ENCODE assay signal across 14 cellular contexts in the genomic region with DNA sequence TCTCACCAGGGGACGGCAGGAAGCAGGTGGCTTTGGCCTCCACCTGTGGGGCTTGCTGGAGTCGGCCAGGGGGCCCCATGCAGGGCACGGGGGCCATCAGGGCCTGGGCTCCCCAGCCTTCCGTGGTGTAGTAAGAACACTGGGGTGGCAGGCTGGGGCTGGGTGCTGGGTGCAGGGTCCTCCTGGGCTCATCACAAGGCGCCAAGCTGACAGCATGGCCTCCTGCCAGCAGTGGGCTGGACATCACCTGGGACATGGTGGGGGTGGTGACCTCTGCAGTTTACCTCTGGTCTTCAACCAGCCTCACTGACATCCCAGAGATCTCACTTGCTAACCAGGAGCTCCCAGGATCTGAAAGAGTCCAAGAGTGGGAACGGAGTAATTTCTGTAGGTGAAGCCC. TPM values are rescaled to one million over a fixed set of nuclear protein-coding genes. Genes with fewer than 3 reads are reported as not detected.
"Had no signal": no experiment of that assay in that cellular context is flagged by ENCODE, and none has a peak within 500 bp of the region (broad histone marks: within the 10 kb centered on the region; RNA-seq: fewer than 3 reads in every experiment).

No MANE protein-coding gene starts in this region.

- H3K9me3 ChIP-seq: mucosa of descending colon, right atrium auricular region, spleen, stomach, uterus had no signal

- DNase-seq: activated CD4-positive, CD25-positive, alpha-beta regulatory T cell treated with anti-CD3 and anti-CD28 coated beads, Interleukin-2, amount 50 U/mL, for 72 hours; activated naive CD4-positive, alpha-beta T cell treated with Interleukin-2 at 50 U/mL for 16 hours; aorta; effector memory CD4-positive, alpha-beta T cell; mucosa of descending colon; naive thymus-derived CD4-positive, alpha-beta T cell; nucleus accumbens; spleen; stomach; T-helper 1 cell; uterus had no signal

- H3K27me3 ChIP-seq: right atrium auricular region, stomach, uterus had no signal

- ATAC-seq: left lobe of liver; mucosa of descending colon; naive thymus-derived CD4-positive, alpha-beta T cell had no signal

- H3K4me1 ChIP-seq: uterus had no signal

- H3K4me3 ChIP-seq: mucosa of descending colon, right atrium auricular region, spleen, stomach, uterus had no signal

- H3K36me3 ChIP-seq: right atrium auricular region, spleen, stomach, uterus had no signal

- H3K27ac ChIP-seq: right atrium auricular region, spleen, stomach, uterus had no signal

RNA-seq across cellular contexts. Expression of a gene that starts 5.3 kb away (rescaled TPM):
- total RNA-seq: cerebellum, right atrium auricular region had no signal
- polyA plus RNA-seq: naive thymus-derived CD4-positive, alpha-beta T cell had no signal
